Comparison of ENCODE assay signal across 3 cellular contexts in the genomic region with DNA sequence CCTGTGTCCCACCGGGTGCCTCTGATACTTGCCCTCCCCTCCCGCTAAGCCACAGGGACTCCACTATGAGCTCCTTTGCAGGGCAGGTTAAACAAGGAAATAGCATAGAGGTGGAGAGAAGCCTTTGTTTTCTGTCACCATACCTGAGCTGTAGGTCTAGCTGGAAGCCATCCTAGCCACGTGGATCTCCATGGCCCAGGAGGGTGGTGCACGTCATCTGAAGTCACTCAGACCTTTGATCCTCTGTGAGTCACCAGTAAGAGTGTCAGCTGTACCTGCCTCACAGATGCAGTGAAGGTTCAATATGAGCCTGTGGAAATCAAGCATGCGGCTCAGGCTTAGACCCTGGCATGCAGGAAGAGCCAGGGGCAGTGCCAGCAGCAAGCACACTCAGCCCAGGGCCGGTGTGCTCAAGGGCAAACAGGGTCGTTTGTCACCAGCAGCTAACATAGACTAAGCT.
TF ChIP-seq lines count a peak whose summit lies in the region.

No MANE protein-coding gene starts in this region.

TF ChIP-seq in HCT116, 20 proteins besides CTCF, POLR2A, EP300 and RAD21 (continues in another document):
- TF ChIP-seq ZNF274 (IDR thresholded peaks at IDR 0.05; ENCODE audit: low read depth, low read length): no peak
- TF ChIP-seq, protein P1, sequence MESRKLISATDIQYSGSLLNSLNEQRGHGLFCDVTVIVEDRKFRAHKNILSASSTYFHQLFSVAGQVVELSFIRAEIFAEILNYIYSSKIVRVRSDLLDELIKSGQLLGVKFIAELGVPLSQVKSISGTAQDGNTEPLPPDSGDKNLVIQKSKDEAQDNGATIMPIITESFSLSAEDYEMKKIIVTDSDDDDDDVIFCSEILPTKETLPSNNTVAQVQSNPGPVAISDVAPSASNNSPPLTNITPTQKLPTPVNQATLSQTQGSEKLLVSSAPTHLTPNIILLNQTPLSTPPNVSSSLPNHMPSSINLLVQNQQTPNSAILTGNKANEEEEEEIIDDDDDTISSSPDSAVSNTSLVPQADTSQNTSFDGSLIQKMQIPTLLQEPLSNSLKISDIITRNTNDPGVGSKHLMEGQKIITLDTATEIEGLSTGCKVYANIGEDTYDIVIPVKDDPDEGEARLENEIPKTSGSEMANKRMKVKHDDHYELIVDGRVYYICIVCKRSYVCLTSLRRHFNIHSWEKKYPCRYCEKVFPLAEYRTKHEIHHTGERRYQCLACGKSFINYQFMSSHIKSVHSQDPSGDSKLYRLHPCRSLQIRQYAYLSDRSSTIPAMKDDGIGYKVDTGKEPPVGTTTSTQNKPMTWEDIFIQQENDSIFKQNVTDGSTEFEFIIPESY (IDR thresholded peaks at IDR 0.05; ENCODE audit: extremely low read depth, insufficient replicate concordance, low read length): no peak
- TF ChIP-seq CEBPB (IDR thresholded peaks at IDR 0.05; ENCODE audit: low read depth): no peak
- TF ChIP-seq SIN3A (IDR thresholded peaks at IDR 0.05; ENCODE audit: low read depth): peak; percentile 78
- TF ChIP-seq SP1 (IDR thresholded peaks at IDR 0.05; ENCODE audit: low read depth): peak; percentile 59
- no peak for TF ChIP-seq EZH2phosphoT487 (IDR thresholded peaks at IDR 0.05; ENCODE audit: borderline replicate concordance)
- TF ChIP-seq, protein P2, sequence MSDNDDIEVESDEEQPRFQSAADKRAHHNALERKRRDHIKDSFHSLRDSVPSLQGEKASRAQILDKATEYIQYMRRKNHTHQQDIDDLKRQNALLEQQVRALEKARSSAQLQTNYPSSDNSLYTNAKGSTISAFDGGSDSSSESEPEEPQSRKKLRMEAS (IDR thresholded peaks at IDR 0.05): peak; percentile 98
- TF ChIP-seq ELF1 (IDR thresholded peaks at IDR 0.05; ENCODE audit: borderline replicate concordance, low read depth): no peak
- 0 out of 2 replicates have a peak, but pooled peaks have one; percentile 73 for TF ChIP-seq CBX3 (IDR thresholded peaks at IDR 0.05; ENCODE audit: low read depth)
- TF ChIP-seq, protein P3, sequence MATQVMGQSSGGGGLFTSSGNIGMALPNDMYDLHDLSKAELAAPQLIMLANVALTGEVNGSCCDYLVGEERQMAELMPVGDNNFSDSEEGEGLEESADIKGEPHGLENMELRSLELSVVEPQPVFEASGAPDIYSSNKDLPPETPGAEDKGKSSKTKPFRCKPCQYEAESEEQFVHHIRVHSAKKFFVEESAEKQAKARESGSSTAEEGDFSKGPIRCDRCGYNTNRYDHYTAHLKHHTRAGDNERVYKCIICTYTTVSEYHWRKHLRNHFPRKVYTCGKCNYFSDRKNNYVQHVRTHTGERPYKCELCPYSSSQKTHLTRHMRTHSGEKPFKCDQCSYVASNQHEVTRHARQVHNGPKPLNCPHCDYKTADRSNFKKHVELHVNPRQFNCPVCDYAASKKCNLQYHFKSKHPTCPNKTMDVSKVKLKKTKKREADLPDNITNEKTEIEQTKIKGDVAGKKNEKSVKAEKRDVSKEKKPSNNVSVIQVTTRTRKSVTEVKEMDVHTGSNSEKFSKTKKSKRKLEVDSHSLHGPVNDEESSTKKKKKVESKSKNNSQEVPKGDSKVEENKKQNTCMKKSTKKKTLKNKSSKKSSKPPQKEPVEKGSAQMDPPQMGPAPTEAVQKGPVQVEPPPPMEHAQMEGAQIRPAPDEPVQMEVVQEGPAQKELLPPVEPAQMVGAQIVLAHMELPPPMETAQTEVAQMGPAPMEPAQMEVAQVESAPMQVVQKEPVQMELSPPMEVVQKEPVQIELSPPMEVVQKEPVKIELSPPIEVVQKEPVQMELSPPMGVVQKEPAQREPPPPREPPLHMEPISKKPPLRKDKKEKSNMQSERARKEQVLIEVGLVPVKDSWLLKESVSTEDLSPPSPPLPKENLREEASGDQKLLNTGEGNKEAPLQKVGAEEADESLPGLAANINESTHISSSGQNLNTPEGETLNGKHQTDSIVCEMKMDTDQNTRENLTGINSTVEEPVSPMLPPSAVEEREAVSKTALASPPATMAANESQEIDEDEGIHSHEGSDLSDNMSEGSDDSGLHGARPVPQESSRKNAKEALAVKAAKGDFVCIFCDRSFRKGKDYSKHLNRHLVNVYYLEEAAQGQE (IDR thresholded peaks at IDR 0.05; ENCODE audit: low read depth): no peak
- no peak for TF ChIP-seq SRF (IDR thresholded peaks at IDR 0.05; ENCODE audit: low read depth)
- no peak for TF ChIP-seq EZH2 (IDR thresholded peaks at IDR 0.05)
- TF ChIP-seq ZFX (IDR thresholded peaks at IDR 0.05): no peak
- peak; percentile 85 for TF ChIP-seq JUND (IDR thresholded peaks at IDR 0.05)
- TF ChIP-seq TCF7L2 (IDR thresholded peaks at IDR 0.05; ENCODE audit: borderline replicate concordance, extremely low read depth, insufficient read depth, insufficient read length): peak; percentile 95
- peak; percentile 37; the same call in 1 of the 2 replicates for TF ChIP-seq POLR2AphosphoS5 (IDR thresholded peaks at IDR 0.05; ENCODE audit: low read depth, low read length)

TF ChIP-seq in K562, 482 proteins besides CTCF, POLR2A, EP300 and RAD21:
- TF ChIP-seq RFX7 (CRISPR knock-in tag; IDR thresholded peaks at IDR 0.05) (no peak), ZNF23 (CRISPR knock-in tag; IDR thresholded peaks at IDR 0.05) (no peak), TAF1 (IDR thresholded peaks at IDR 0.05; ENCODE audit: control insufficient read depth, extremely low read depth, insufficient read depth, low read length, severe bottlenecking) (no peak)
- TF ChIP-seq, protein P2 (CRISPR knock-in tag; IDR thresholded peaks at IDR 0.05): peak; percentile 65
- TF ChIP-seq, protein P4, sequence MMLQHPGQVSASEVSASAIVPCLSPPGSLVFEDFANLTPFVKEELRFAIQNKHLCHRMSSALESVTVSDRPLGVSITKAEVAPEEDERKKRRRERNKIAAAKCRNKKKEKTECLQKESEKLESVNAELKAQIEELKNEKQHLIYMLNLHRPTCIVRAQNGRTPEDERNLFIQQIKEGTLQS (IDR thresholded peaks at IDR 0.05): 0 out of 2 replicates have a peak, but pooled peaks have one; percentile 14
- TF ChIP-seq, protein P4 (CRISPR knock-in tag; conservative IDR thresholded peaks at IDR 0.05): no peak
- TF ChIP-seq, protein P5, sequence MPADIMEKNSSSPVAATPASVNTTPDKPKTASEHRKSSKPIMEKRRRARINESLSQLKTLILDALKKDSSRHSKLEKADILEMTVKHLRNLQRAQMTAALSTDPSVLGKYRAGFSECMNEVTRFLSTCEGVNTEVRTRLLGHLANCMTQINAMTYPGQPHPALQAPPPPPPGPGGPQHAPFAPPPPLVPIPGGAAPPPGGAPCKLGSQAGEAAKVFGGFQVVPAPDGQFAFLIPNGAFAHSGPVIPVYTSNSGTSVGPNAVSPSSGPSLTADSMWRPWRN (IDR thresholded peaks at IDR 0.05; ENCODE audit: low read depth): no peak

TF ChIP-seq in liver, 16 proteins besides CTCF, POLR2A, EP300 and RAD21:
- TF ChIP-seq HNF4G (IDR thresholded peaks at IDR 0.05) (peak; percentile 94), FOXA1 (IDR thresholded peaks at IDR 0.05) (peak; percentile 86), YY1 (IDR thresholded peaks at IDR 0.05) (peak; percentile 84), TAF1 (conservative IDR thresholded peaks at IDR 0.05) (no peak), SP1 (IDR thresholded peaks at IDR 0.05) (peak; percentile 96), GABPA (IDR thresholded peaks at IDR 0.05 in 1 of 2, conservative IDR thresholded peaks at IDR 0.05 in 1 of 2) (peak in 1 of 2 donors; percentile 51), RXRA (IDR thresholded peaks at IDR 0.05) (peak; percentile 94 to 96), FOXA2 (IDR thresholded peaks at IDR 0.05) (peak; percentile 87), EGR1 (IDR thresholded peaks at IDR 0.05; ENCODE audit: low read depth in 2 of 2) (peak in 1 of 2 donors; percentile 55), HNF4A (conservative IDR thresholded peaks at IDR 0.05) (peak; percentile 95 to 97), JUND (IDR thresholded peaks at IDR 0.05) (peak; percentile 98 to 99), NR2F2 (IDR thresholded peaks at IDR 0.05) (no peak)
- TF ChIP-seq, protein P3 (IDR thresholded peaks at IDR 0.05): peak; percentile 82
- TF ChIP-seq, protein P2 (IDR thresholded peaks at IDR 0.05): peak; percentile 96
- TF ChIP-seq, protein P4 (IDR thresholded peaks at IDR 0.05): peak; percentile 98
- TF ChIP-seq, protein P1 (IDR thresholded peaks at IDR 0.05): peak; percentile 73
TF ChIP-seq in liver: peak in this region for 14.
